In the genomic region with DNA sequence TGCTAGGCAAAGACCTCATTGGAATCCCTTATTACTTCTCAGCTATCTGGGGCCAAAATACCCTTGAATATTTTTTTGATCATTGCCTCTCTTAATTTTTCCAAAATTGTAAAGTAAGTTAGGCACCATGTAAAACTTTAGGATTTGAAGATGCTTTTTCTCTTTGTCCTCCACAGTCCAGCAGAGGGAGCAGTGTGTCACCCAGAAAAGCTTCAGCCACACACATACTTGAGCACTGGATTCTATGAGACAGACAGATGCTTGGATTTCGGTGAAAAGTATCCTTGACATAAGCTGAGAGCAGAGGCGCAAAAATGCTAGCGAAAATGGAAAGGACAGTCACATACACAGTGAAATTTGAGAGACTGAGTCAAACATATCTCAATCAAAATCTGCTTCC, we compare ENCODE assay signal across 9 cellular contexts.
DNase-seq lines count a peak whose midpoint lies in the region; ATAC-seq, FAIRE-seq and TF ChIP-seq lines count a peak whose summit lies in the region.
"Had no signal": no experiment of that assay in that cellular context is flagged by ENCODE, and none has a peak within 500 bp of the region (broad histone marks: within the 10 kb centered on the region; RNA-seq: fewer than 3 reads in every experiment).

No MANE protein-coding gene starts in this region.

- H3K27me3 ChIP-seq in WERI-Rb-1 (ENCODE audit: insufficient read depth, low read depth, severe bottlenecking) (no peaks in the 10 kb centered on the region), spleen (replicated peaks in 1 of 7) (no peaks in the 10 kb centered on the region)

- no peaks in the 10 kb centered on the region for H3K36me3 ChIP-seq in WERI-Rb-1
- H3K36me3 ChIP-seq in spleen = no peaks in the 10 kb centered on the region

- peak; percentile 50 for ATAC-seq in GM21619 (IDR thresholded peaks at IDR 0.05; ENCODE audit: unreplicated experiment)
- ATAC-seq in activated CD4-positive, CD25-positive, alpha-beta regulatory T cell treated with anti-CD3 and anti-CD28 coated beads, Interleukin-2, amount 50 U/mL, for 24 hours = no peak

- intact Hi-C loops in spleen (cut with DNase I; ENCODE audit: low total_unique reads) = loop anchor here (10.0 kb wide), 1 partner anchor 691 kb away; no protein-coding TSS in a partner anchor

- 50 to 68% (median 60%) methylated on average over 3 of the region's 3 CpGs for WGBS in spleen, 5 donors

- TF ChIP-seq POLR2A in NB4 (IDR thresholded peaks at IDR 0.05; ENCODE audit: extremely low read depth, insufficient read length) = no peak
- TF ChIP-seq POLR2A in spleen (IDR thresholded peaks at IDR 0.05) = no peak
- no peak for TF ChIP-seq POLR2A in GM12891 (IDR thresholded peaks at IDR 0.05; ENCODE audit: low read depth, low read length)

- no peaks in the 10 kb centered on the region for H3K4me1 ChIP-seq in spleen

- TF ChIP-seq CTCF in NB4 (IDR thresholded peaks at IDR 0.05; ENCODE audit: low read depth, low read length) = peak; percentile 76
- peak; percentile 72 for TF ChIP-seq CTCF in WERI-Rb-1 (IDR thresholded peaks at IDR 0.05; ENCODE audit: low read depth, low read length)
- peak in 9 of 11 experiments; percentile 10 to 60 (median 36) for TF ChIP-seq CTCF in spleen (IDR thresholded peaks at IDR 0.05 in 8 of 11, conservative IDR thresholded peaks at IDR 0.05 in 3 of 11)

- peak; percentile 5 for DNase-seq in DMS153 (lab: John Stamatoyannopoulos, UW)
- DNase-seq in NB4 (ENCODE audit: low read depth) = peak; percentile 59
- peak; percentile 47 for DNase-seq in WERI-Rb-1
- DNase-seq in hippocampal formation (lab: John Stamatoyannopoulos, UW) = peak; percentile 44 to 74
- DNase-seq in spleen = no peak
- DNase-seq in GM12891 (ENCODE audit: insufficient read length, low spot score) = no peak
- DNase-seq: naive B cell had no signal

- H3K27ac ChIP-seq in WERI-Rb-1 (no peak overlapping the region), spleen (no peak overlapping the region)

- H3K4me3 ChIP-seq in NB4 (ENCODE audit: low read depth, low read length) = no peak overlapping the region
- H3K4me3 ChIP-seq in WERI-Rb-1 (ENCODE audit: low read depth, low read length) = no peak overlapping the region
- H3K4me3 ChIP-seq in spleen = no peak overlapping the region

- no peaks in the 10 kb centered on the region for H3K9me3 ChIP-seq in WERI-Rb-1 (ENCODE audit: severe bottlenecking)
- no peaks in the 10 kb centered on the region for H3K9me3 ChIP-seq in spleen

- FAIRE-seq in GM12891 (lab: Jason Lieb, UNC) = no peak

TF ChIP-seq in GM12891, 5 proteins besides CTCF, POLR2A, EP300 and RAD21:
- no peak for TF ChIP-seq TAF1 (IDR thresholded peaks at IDR 0.05; ENCODE audit: low read depth, low read length)
- no peak for TF ChIP-seq PAX5 (IDR thresholded peaks at IDR 0.05; ENCODE audit: insufficient read depth, low read length, severe bottlenecking)
- no peak for TF ChIP-seq POU2F2 (IDR thresholded peaks at IDR 0.05; ENCODE audit: low read depth, low read length)
- no peak for TF ChIP-seq POLR2AphosphoS5 (IDR thresholded peaks at IDR 0.05; ENCODE audit: low read depth, low read length)
- no peak for TF ChIP-seq SPI1 (IDR thresholded peaks at IDR 0.05; ENCODE audit: low read depth, low read length)

Comparison
In these comparisons a context has a peak if more than half of its experiments do, and no peak if none do; other contexts are left out.
1. DNase-seq: peak in DMS153 (single experiment), NB4 (single experiment), WERI-Rb-1 (single experiment) and hippocampal formation (2 of 2); none in spleen (single experiment) and GM12891 (single experiment).
2. Peak in every context shown above with its lines, with median percentiles within 50 percentile points of each other: CTCF ChIP-seq.